Comparison of ENCODE assay signal across 19 cellular contexts in the genomic region with DNA sequence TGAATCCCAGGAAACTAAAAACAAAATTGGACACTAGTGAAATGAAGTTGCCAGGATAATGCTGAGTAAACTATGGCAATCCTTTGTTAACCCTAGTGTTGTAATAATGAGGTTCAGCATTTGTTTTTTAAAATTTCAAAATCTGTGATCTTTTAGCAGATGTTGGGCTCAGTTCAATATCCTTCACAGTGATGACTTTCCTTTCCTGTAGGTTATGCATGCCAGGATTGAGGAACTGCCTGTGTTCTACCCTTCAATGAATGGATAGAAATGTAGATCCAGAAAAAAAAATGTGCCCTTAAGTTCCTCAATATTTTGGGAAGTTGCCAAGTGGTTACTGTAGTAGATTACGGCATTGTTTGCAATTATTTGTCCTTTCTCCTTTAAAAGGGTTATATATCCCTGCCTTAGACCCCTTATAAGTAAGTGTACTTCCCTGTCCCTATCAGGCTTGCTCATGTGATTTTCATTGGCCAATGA. TPM values are rescaled to one million over a fixed set of nuclear protein-coding genes. Genes with fewer than 3 reads are reported as not detected.
A peak's percentile ranks its signal among the peaks of the same experiment; 100 is the strongest.
DNase-seq lines count a peak whose midpoint lies in the region; FAIRE-seq and TF ChIP-seq lines count a peak whose summit lies in the region.
"Had no signal": no experiment of that assay in that cellular context is flagged by ENCODE, and none has a peak within 500 bp of the region (broad histone marks: within the 10 kb centered on the region; RNA-seq: fewer than 3 reads in every experiment).

No MANE protein-coding gene starts in this region.

- H3K36me3 Mint-ChIP-seq in CD14-positive monocyte, result peaks cover 0 to 3% of the 10 kb centered on the region in 2 donors

- H3K36me3 ChIP-seq in endothelial cell of umbilical vein (ENCODE audit: control insufficient read depth in 2 of 2, extremely low read depth in 1 of 2, insufficient read depth in 2 of 2, low read length in 2 of 2) (no peaks in the 10 kb centered on the region), prostate gland (no peaks in the 10 kb centered on the region)
- H3K36me3 ChIP-seq: esophagus muscularis mucosa, HAP-1 had no signal

- H3K27me3 Mint-ChIP-seq in CD14-positive monocyte (ENCODE audit: low read depth in 3 of 3), result no peaks in the 10 kb centered on the region
- H3K27me3 Mint-ChIP-seq: activated CD8-positive, alpha-beta T cell treated with anti-CD3 and anti-CD28 coated beads for 36 hours; stimulated activated naive CD8-positive, alpha-beta T cell treated with anti-CD3 and anti-CD28 coated beads, Interleukin-15, Interleukin-2, amounts not matched to agents 100 ng/mL and 50 ng/mL, for 24 hours had no signal

- no peaks in the 10 kb centered on the region for H3K9me1 ChIP-seq in endothelial cell of umbilical vein (replicated peaks; ENCODE audit: control insufficient read depth, extremely low read depth, insufficient read depth, low read length)

- dilution Hi-C loops in endothelial cell of umbilical vein (cut with MboI; ENCODE audit: extremely low pct_ligation_motif_present, low sequenced_read_pairs), result no loop called here

- H3K4me3 ChIP-seq in endothelial cell of umbilical vein (replicated peaks in 1 of 3; ENCODE audit: insufficient read depth in 1 of 3, low read depth in 1 of 3, low read length in 3 of 3), result no peak overlapping the region
- no peak overlapping the region for H3K4me3 ChIP-seq in prostate gland
- H3K4me3 ChIP-seq: esophagus muscularis mucosa, HAP-1, smooth muscle cell had no signal

- H3K27ac Mint-ChIP-seq in CD14-positive monocyte, result peak overlapping the region; percentile 90 to 96 (median 93)
- H3K27ac Mint-ChIP-seq: activated CD8-positive, alpha-beta T cell treated with anti-CD3 and anti-CD28 coated beads for 36 hours; activated T-helper 2 cell treated with anti-CD3 and anti-CD28 coated beads, Interferon-gamma antibody, Interleukin-2, Interleukin-4, amounts not matched to agents 10 μg/mL and 5 μg/mL and 100 μg/mL, durations not matched to agents 14 hours and 24 hours and 36 hours; stimulated activated naive CD8-positive, alpha-beta T cell treated with anti-CD3 and anti-CD28 coated beads, Interleukin-15, Interleukin-2, amounts not matched to agents 100 ng/mL and 50 ng/mL, for 24 hours had no signal

- H3K4me1 ChIP-seq in endothelial cell of umbilical vein (ENCODE audit: control insufficient read depth, extremely low read depth, insufficient read depth, low read length) (no peaks in the 10 kb centered on the region), prostate gland (replicated peaks) (no peaks in the 10 kb centered on the region)
- H3K4me1 ChIP-seq: esophagus muscularis mucosa, HAP-1 had no signal

- H3K27ac ChIP-seq in endothelial cell of umbilical vein (ENCODE audit: insufficient read depth, low read depth, low read length) (no peak overlapping the region), prostate gland (no peak overlapping the region), substantia nigra (ENCODE audit: low read depth, low read length, poor library complexity, severe bottlenecking) (no peak overlapping the region)
- H3K27ac ChIP-seq: esophagus muscularis mucosa, KMS-11 had no signal

- H4K20me1 ChIP-seq in endothelial cell of umbilical vein (replicated peaks; ENCODE audit: control insufficient read depth, extremely low read depth, insufficient read depth, low read length), result no peaks in the 10 kb centered on the region

- H3K9me3 ChIP-seq in endothelial cell of umbilical vein (replicated peaks; ENCODE audit: control insufficient read depth, insufficient read depth, low read length), result no peaks in the 10 kb centered on the region
- no peaks in the 10 kb centered on the region for H3K9me3 ChIP-seq in prostate gland

- no peak overlapping the region for H3K4me3 Mint-ChIP-seq in CD14-positive monocyte
- H3K4me3 Mint-ChIP-seq: activated CD8-positive, alpha-beta T cell treated with anti-CD3 and anti-CD28 coated beads for 36 hours; stimulated activated naive CD8-positive, alpha-beta T cell treated with anti-CD3 and anti-CD28 coated beads, Interleukin-15, Interleukin-2, amounts not matched to agents 100 ng/mL and 50 ng/mL, for 24 hours had no signal

- DNase-seq in CD14-positive monocyte (ENCODE audit: low spot score), result no peak
- peak; percentile 27 for DNase-seq in NCI-H69 (lab: John Stamatoyannopoulos, UW)
- peak; percentile 36 for DNase-seq in endothelial cell of umbilical vein (ENCODE audit: low read depth, low spot score)
- peak; percentile 59 to 60 for DNase-seq in lung microvascular endothelial cell (ENCODE audit: low read depth in 2 of 2)
- no peak for DNase-seq in prostate gland (ENCODE audit: low spot score)
- DNase-seq in GM13976 (ENCODE audit: low spot score), result no peak
- DNase-seq in substantia nigra (lab: John Stamatoyannopoulos, UW), result no peak
- no peak for DNase-seq in SK-N-DZ (ENCODE audit: low spot score)
- DNase-seq: activated CD8-positive, alpha-beta T cell treated with anti-CD3 and anti-CD28 coated beads for 36 hours; DMS79; NCI-H1694 treated with DMSO at 0.1 percent for 48 hours; nucleus accumbens; SHP77 treated with DMSO at 0.1 percent for 48 hours had no signal

- 57% methylated on average over 1 of the region's 1 CpG for WGBS in prostate gland

- no peaks in the 10 kb centered on the region for H3K79me2 ChIP-seq in endothelial cell of umbilical vein (ENCODE audit: control insufficient read depth, insufficient read depth, low read length)

- H2AFZ ChIP-seq in endothelial cell of umbilical vein (ENCODE audit: low read depth, low read length), result no peak overlapping the region

- CTCF ChIA-PET in endothelial cell of umbilical vein (lab: Charles Lee), result no interaction called here

- TF ChIP-seq POLR2A in endothelial cell of umbilical vein (IDR thresholded peaks at IDR 0.05; ENCODE audit: low read depth, low read length) (no peak), prostate gland (IDR thresholded peaks at IDR 0.05) (no peak)

- no peak overlapping the region for H3K4me2 ChIP-seq in endothelial cell of umbilical vein (ENCODE audit: insufficient read depth, low read length)
- H3K4me2 ChIP-seq: KMS-11, smooth muscle cell had no signal

- in situ Hi-C loops in GM13976 (cut with MboI; ENCODE audit: low sequenced_read_pairs, unreplicated experiment), result no loop called here

- POLR2A ChIA-PET in endothelial cell of umbilical vein (lab: Charles Lee), result no interaction called here

- H3K27me3 ChIP-seq in endothelial cell of umbilical vein (ENCODE audit: control insufficient read depth in 2 of 2, insufficient read depth in 2 of 2, low read length in 2 of 2) (no peaks in the 10 kb centered on the region), prostate gland (replicated peaks; ENCODE audit: insufficient read depth) (no peaks in the 10 kb centered on the region)
- H3K27me3 ChIP-seq: esophagus muscularis mucosa had no signal

- H3K9ac ChIP-seq in endothelial cell of umbilical vein (replicated peaks; ENCODE audit: extremely low read depth, insufficient read depth, low read length), result no peak overlapping the region
- H3K9ac ChIP-seq: KMS-11 had no signal

- TF ChIP-seq CTCF in CD14-positive monocyte (IDR thresholded peaks at IDR 0.05), result no peak
- no peak for TF ChIP-seq CTCF in endothelial cell of umbilical vein (IDR thresholded peaks at IDR 0.05; ENCODE audit: extremely low read depth in 1 of 2, insufficient read depth in 1 of 2, low read depth in 1 of 2, low read length in 2 of 2)
- TF ChIP-seq CTCF in prostate gland (IDR thresholded peaks at IDR 0.05), result no peak
- no peak for TF ChIP-seq CTCF in GM13976 (IDR thresholded peaks at IDR 0.05; ENCODE audit: borderline replicate concordance, control extremely low read depth, extremely low read depth, insufficient read depth, missing control alignments)

- FAIRE-seq in endothelial cell of umbilical vein (lab: Jason Lieb, UNC), result no peak

- intact Hi-C loops in CD14-positive monocyte (cut with micrococcal nuclease) (no loop called here), endothelial cell of umbilical vein (cut with micrococcal nuclease) (no loop called here), prostate gland (cut with DNase I) (no loop called here)

- H3K9me3 Mint-ChIP-seq in CD14-positive monocyte, result peaks cover 4 to 6% (median 4%) of the 10 kb centered on the region in 7 donors

- peaks cover 24% of the 10 kb centered on the region for H3K4me1 Mint-ChIP-seq in CD14-positive monocyte

- BruUV-seq in endothelial cell of umbilical vein (replicated peaks; lab: Mats Ljungman, UMichigan), result no TSS peak

TF ChIP-seq in endothelial cell of umbilical vein, 7 proteins besides CTCF, POLR2A, EP300 and RAD21:
- TF ChIP-seq EZH2 (IDR thresholded peaks at IDR 0.05; ENCODE audit: borderline replicate concordance, low read depth, low read length, severe bottlenecking), result no peak
- no peak for TF ChIP-seq JUN (IDR thresholded peaks at IDR 0.05; ENCODE audit: borderline replicate concordance, insufficient read depth, insufficient read length, low read depth)
- TF ChIP-seq FOS (IDR thresholded peaks at IDR 0.05; ENCODE audit: borderline replicate concordance, insufficient read depth, low read length), result no peak
- no peak for TF ChIP-seq GATA2 (IDR thresholded peaks at IDR 0.05; ENCODE audit: insufficient read depth, insufficient read length, low read depth, low read length)
- TF ChIP-seq, protein P1, sequence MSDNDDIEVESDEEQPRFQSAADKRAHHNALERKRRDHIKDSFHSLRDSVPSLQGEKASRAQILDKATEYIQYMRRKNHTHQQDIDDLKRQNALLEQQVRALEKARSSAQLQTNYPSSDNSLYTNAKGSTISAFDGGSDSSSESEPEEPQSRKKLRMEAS (IDR thresholded peaks at IDR 0.05; ENCODE audit: insufficient read depth, insufficient read length), result no peak
- no peak for TF ChIP-seq POLR2AphosphoS5 (IDR thresholded peaks at IDR 0.05; ENCODE audit: insufficient read depth, low read depth, low read length)
- TF ChIP-seq MYC (IDR thresholded peaks at IDR 0.05; ENCODE audit: low read depth, low read length), result no peak

RNA-seq across cellular contexts. Expression of gene IRF2BP2, which starts 35.5 kb away (rescaled TPM):
- polyA plus RNA-seq in CD14-positive monocyte (10 to 100 TPM; 22.4 to 22.6 TPM), endothelial cell of umbilical vein (65.4 and 66.6 TPM in 2 replicates)
- total RNA-seq in endothelial cell of umbilical vein (109 TPM in 2 replicates), lung microvascular endothelial cell (66.3 and 70.2 TPM in 2 replicates), prostate gland (100 to 1,000 TPM; 111 to 124 TPM)
- polyA plus RNA-seq in endothelial cell of umbilical vein (2011; cell fraction: cytosol; rRNA removed), result 54.8 and 66.0 TPM in 2 replicates
- 154 and 212 TPM in 2 replicates for polyA plus RNA-seq in endothelial cell of umbilical vein (2011; cell fraction: nucleus; rRNA removed)
- 52.6 and 76.5 TPM in 2 replicates for polyA plus RNA-seq in endothelial cell of umbilical vein (2012)
- polyA minus RNA-seq in endothelial cell of umbilical vein, result 57.9 and 61.4 TPM in 2 replicates
- polyA minus RNA-seq in endothelial cell of umbilical vein (2011; cell fraction: cytosol; rRNA and poly(A)+ RNA removed), result 65.2 TPM
- 78.8 and 129 TPM in 2 replicates for polyA minus RNA-seq in endothelial cell of umbilical vein (2011; cell fraction: nucleus; rRNA and poly(A)+ RNA removed)
- 32.0 and 33.3 TPM in 2 replicates for polyA plus RNA-seq in SK-N-DZ (2014; cell fraction: cytosol; rRNA removed)
- 24.3 and 26.1 TPM in 2 replicates for polyA plus RNA-seq in SK-N-DZ (2014; cell fraction: nucleus; rRNA removed)

Comparison
In these comparisons a context has a peak if more than half of its experiments do, and no peak if none do; other contexts are left out.
1. DNase-seq: peak in NCI-H69 (single experiment), endothelial cell of umbilical vein (single experiment) and lung microvascular endothelial cell (2 of 2); none in CD14-positive monocyte (single experiment), prostate gland (single experiment), GM13976 (single experiment), substantia nigra (0 of 49) and SK-N-DZ (single experiment).